Comparison of ENCODE assay signal across 13 cellular contexts in genomic region chr6:26086214-26086613, GRCh38. TPM values are rescaled to one million over a fixed set of nuclear protein-coding genes. Genes with fewer than 3 reads are reported as not detected.
DNase-seq lines count a peak whose midpoint lies in the region; ATAC-seq and TF ChIP-seq lines count a peak whose summit lies in the region.
"Had no signal": no experiment of that assay in that cellular context is flagged by ENCODE, and none has a peak within 500 bp of the region (broad histone marks: within the 10 kb centered on the region; RNA-seq: fewer than 3 reads in every experiment).

No MANE protein-coding gene starts in this region.

- H3K9me3 Mint-ChIP-seq in CD4-positive, alpha-beta memory T cell: peaks cover 0 to 7% (median 4%) of the 10 kb centered on the region in 8 donors
- H3K9me3 Mint-ChIP-seq in activated T-helper 1 cell treated with anti-CD3 and anti-CD28 coated beads, Interleukin-12 subunit alpha, Interleukin-12 subunit beta, Interleukin-2, Interleukin-4 antibody, amounts not matched to agents 30 ng/mL and 10 ng/mL and 1 ng/mL, durations not matched to agents 14 hours and 24 hours and 36 hours: peaks cover 7% of the 10 kb centered on the region

- H3K27me3 ChIP-seq in CD4-positive, alpha-beta memory T cell (ENCODE audit: insufficient read depth, low read length): no peaks in the 10 kb centered on the region

- ATAC-seq in mucosa of descending colon: peak; percentile 37
- ATAC-seq: PC-3 had no signal

- POLR2A ChIA-PET in CD4-positive, alpha-beta memory T cell (lab: Charles Lee; ENCODE audit: partially characterized antibody): interaction anchor here (0.6 to 4.9 kb wide), 19 partner anchors 8 to 1724 kb away, joined by 3 to 64 read pairs (median 13); a partner anchor contains a TSS
- POLR2A ChIA-PET in HEK293T (lab: Yijun Ruan, JAX): interaction anchor here (1.4 kb wide), 1 partner anchor 30 kb away, joined by 7 read pairs; a partner anchor contains a TSS

- peak overlapping the region; percentile 10 to 93 (median 83) for H3K4me3 Mint-ChIP-seq in CD4-positive, alpha-beta memory T cell
- H3K4me3 Mint-ChIP-seq in activated T-helper 1 cell treated with anti-CD3 and anti-CD28 coated beads, Interleukin-12 subunit alpha, Interleukin-12 subunit beta, Interleukin-2, Interleukin-4 antibody, amounts not matched to agents 30 ng/mL and 10 ng/mL and 1 ng/mL, durations not matched to agents 14 hours and 24 hours and 36 hours: peak overlapping the region; percentile 43

- peak; percentile 68 to 79 (median 69) for DNase-seq in CD4-positive, alpha-beta memory T cell
- DNase-seq in HEK293T (ENCODE audit: extremely low spot score): no peak
- DNase-seq in activated T-helper 1 cell treated with anti-CD3 and anti-CD28 coated beads, Interleukin-12 subunit alpha, Interleukin-12 subunit beta, Interleukin-2, Interleukin-4 antibody, amounts not matched to agents 30 ng/mL and 10 ng/mL and 1 ng/mL, durations not matched to agents 14 hours and 24 hours and 36 hours (ENCODE audit: low spot score): peak; percentile 48
- DNase-seq in mucosa of descending colon: no peak
- no peak for DNase-seq in EL
- DNase-seq in NCI-H2029 (lab: John Stamatoyannopoulos, UW): no peak
- DNase-seq in NAMALWA (ENCODE audit: low spot score): no peak
- DNase-seq: amygdala, head of caudate nucleus, NCI-H146, NCI-H510A, PC-3, SK-N-SH had no signal

- no peaks in the 10 kb centered on the region for H3K9me3 ChIP-seq in CD4-positive, alpha-beta memory T cell (ENCODE audit: control insufficient read depth in 1 of 2, low read length in 2 of 2)
- peaks cover under 1% of the 10 kb centered on the region for H3K9me3 ChIP-seq in mucosa of descending colon
- H3K9me3 ChIP-seq: SK-N-SH had no signal

- CTCF ChIA-PET in CD4-positive, alpha-beta memory T cell (lab: Charles Lee; ENCODE audit: partially characterized antibody): interaction anchor here (1.1 to 6.7 kb wide), 8 partner anchors 8 to 93 kb away, joined by 3 to 85 read pairs (median 11); a partner anchor contains a TSS
- CTCF ChIA-PET in HEK293T (lab: Yijun Ruan, JAX): no interaction called here

- peak overlapping the region; percentile 4 for H3K27ac ChIP-seq in CD4-positive, alpha-beta memory T cell (ENCODE audit: low read depth, low read length)

- peaks cover 36% of the 10 kb centered on the region for H3K4me1 ChIP-seq in CD4-positive, alpha-beta memory T cell (ENCODE audit: insufficient read depth, low read length)
- no peaks in the 10 kb centered on the region for H3K4me1 ChIP-seq in mucosa of descending colon (ENCODE audit: low read depth)

- TF ChIP-seq CTCF in mucosa of descending colon (IDR thresholded peaks at IDR 0.05): no peak

- H3K27ac Mint-ChIP-seq in CD4-positive, alpha-beta memory T cell: peak overlapping the region; percentile 71 to 94 (median 90)
- no peak overlapping the region for H3K27ac Mint-ChIP-seq in activated T-helper 1 cell treated with anti-CD3 and anti-CD28 coated beads, Interleukin-12 subunit alpha, Interleukin-12 subunit beta, Interleukin-2, Interleukin-4 antibody, amounts not matched to agents 30 ng/mL and 10 ng/mL and 1 ng/mL, durations not matched to agents 14 hours and 24 hours and 36 hours

- H3K4me1 Mint-ChIP-seq in CD4-positive, alpha-beta memory T cell: peaks cover 19 to 41% (median 27%) of the 10 kb centered on the region in 4 donors
- peaks cover 46% of the 10 kb centered on the region for H3K4me1 Mint-ChIP-seq in activated T-helper 1 cell treated with anti-CD3 and anti-CD28 coated beads, Interleukin-12 subunit alpha, Interleukin-12 subunit beta, Interleukin-2, Interleukin-4 antibody, amounts not matched to agents 30 ng/mL and 10 ng/mL and 1 ng/mL, durations not matched to agents 14 hours and 24 hours and 36 hours (ENCODE audit: low read depth)

- H3K36me3 ChIP-seq in CD4-positive, alpha-beta memory T cell (ENCODE audit: insufficient read depth, low read length): no peaks in the 10 kb centered on the region
- no peaks in the 10 kb centered on the region for H3K36me3 ChIP-seq in mucosa of descending colon (ENCODE audit: low read depth)

- intact Hi-C loops in CD4-positive, alpha-beta memory T cell (cut with micrococcal nuclease): no loop called here
- intact Hi-C loops in activated T-helper 1 cell treated with anti-CD3 and anti-CD28 coated beads, Interleukin-12 subunit alpha, Interleukin-12 subunit beta, Interleukin-2, Interleukin-4 antibody, amounts not matched to agents 30 ng/mL and 10 ng/mL and 1 ng/mL, durations not matched to agents 14 hours and 24 hours and 36 hours (cut with micrococcal nuclease): loop anchor here (2.0 kb wide), 1 partner anchor 17 kb away; a partner anchor contains a TSS
- intact Hi-C loops in mucosa of descending colon (cut with DNase I, micrococcal nuclease): no loop called here

- no peak overlapping the region for H3K4me3 ChIP-seq in CD4-positive, alpha-beta memory T cell (ENCODE audit: low read length in 2 of 2)
- no peak overlapping the region for H3K4me3 ChIP-seq in mucosa of descending colon

- peaks cover 0 to 5% of the 10 kb centered on the region in 2 donors for H3K36me3 Mint-ChIP-seq in CD4-positive, alpha-beta memory T cell
- peaks cover 6% of the 10 kb centered on the region for H3K36me3 Mint-ChIP-seq in activated T-helper 1 cell treated with anti-CD3 and anti-CD28 coated beads, Interleukin-12 subunit alpha, Interleukin-12 subunit beta, Interleukin-2, Interleukin-4 antibody, amounts not matched to agents 30 ng/mL and 10 ng/mL and 1 ng/mL, durations not matched to agents 14 hours and 24 hours and 36 hours (ENCODE audit: low read depth)

- H3K27me3 Mint-ChIP-seq in CD4-positive, alpha-beta memory T cell: no peaks in the 10 kb centered on the region
- H3K27me3 Mint-ChIP-seq in activated T-helper 1 cell treated with anti-CD3 and anti-CD28 coated beads, Interleukin-12 subunit alpha, Interleukin-12 subunit beta, Interleukin-2, Interleukin-4 antibody, amounts not matched to agents 30 ng/mL and 10 ng/mL and 1 ng/mL, durations not matched to agents 14 hours and 24 hours and 36 hours (ENCODE audit: insufficient read depth): no peaks in the 10 kb centered on the region

TF ChIP-seq in HEK293T, 16 proteins besides CTCF, POLR2A, EP300 and RAD21:
- TF ChIP-seq FOXA1 (IDR thresholded peaks at IDR 0.05): no peak
- TF ChIP-seq PKNOX1 (IDR thresholded peaks at IDR 0.05): 0 out of 2 replicates have a peak, but pooled peaks have one; percentile 4
- TF ChIP-seq NFRKB (IDR thresholded peaks at IDR 0.05): no peak

RNA-seq across cellular contexts. Expression of gene HFE, which starts 1.0 kb away (rescaled TPM):
- 1 to 10 TPM; 3.5 to 4.2 TPM for total RNA-seq in CD4-positive, alpha-beta memory T cell
- polyA plus RNA-seq in CD4-positive, alpha-beta memory T cell: 1 to 10 TPM; 3.4 to 4.2 TPM
- 0.13 and 0.37 TPM in 2 replicates for total RNA-seq in activated T-helper 1 cell treated with anti-CD3 and anti-CD28 coated beads, Interleukin-12 subunit alpha, Interleukin-12 subunit beta, Interleukin-2, Interleukin-4 antibody, amounts not matched to agents 30 ng/mL and 10 ng/mL and 1 ng/mL, durations not matched to agents 14 hours and 24 hours and 36 hours
- 10 to 100 TPM in 2 of 3 donors, 1 to 10 TPM in 1; 8.9 to 12.0 (median 11.1) TPM for total RNA-seq in mucosa of descending colon
- total RNA-seq: PC-3 had no signal
- polyA plus RNA-seq: SK-N-SH had no signal

Comparison
In these comparisons a context has a peak if more than half of its experiments do, and no peak if none do; other contexts are left out.
1. DNase-seq: peak in CD4-positive, alpha-beta memory T cell (5 of 5) and activated T-helper 1 cell treated with anti-CD3 and anti-CD28 coated beads, Interleukin-12 subunit alpha, Interleukin-12 subunit beta, Interleukin-2, Interleukin-4 antibody, amounts not matched to agents 30 ng/mL and 10 ng/mL and 1 ng/mL, durations not matched to agents 14 hours and 24 hours and 36 hours (single experiment); none in HEK293T (single experiment), mucosa of descending colon (0 of 3), EL (single experiment), NCI-H2029 (single experiment) and NAMALWA (single experiment).